In genomic region chrX:123803331-123803983, GRCh38 we compare ENCODE assay signal across 8 cellular contexts. TPM values are rescaled to one million over a fixed set of nuclear protein-coding genes. Genes with fewer than 3 reads are reported as not detected.
DNase-seq lines count a peak whose midpoint lies in the region; ATAC-seq, FAIRE-seq and TF ChIP-seq lines count a peak whose summit lies in the region.

No MANE protein-coding gene starts in this region.

- CTCF ChIA-PET in GM10248 (lab: Yijun Ruan, JAX) = interaction anchor here (1.6 kb wide), 1 partner anchor 30 kb away, joined by 7 read pairs; no protein-coding TSS in a partner anchor

- peak overlapping the region; percentile 56 for H3K27ac Mint-ChIP-seq in central memory CD8-positive, alpha-beta T cell (ENCODE audit: low read depth)

- H3K9me3 Mint-ChIP-seq in central memory CD8-positive, alpha-beta T cell = no peaks in the 10 kb centered on the region

- H3K27me3 Mint-ChIP-seq in central memory CD8-positive, alpha-beta T cell = no peaks in the 10 kb centered on the region

- H3K4me3 ChIP-seq in Jurkat, Clone E6-1 (ENCODE audit: low read length) = no peak overlapping the region

- H3K4me3 Mint-ChIP-seq in central memory CD8-positive, alpha-beta T cell = no peak overlapping the region

- DNase-seq in DMS153 treated with DMSO at 0.1 percent for 48 hours (lab: John Stamatoyannopoulos, UW; ENCODE audit: unreplicated experiment) (peak; percentile 96), RCC 7860 (ENCODE audit: low spot score) (peak; percentile 94), myocyte (ENCODE audit: low read depth) (peak; percentile 86), amygdala (lab: John Stamatoyannopoulos, UW) (no peak), GM10248 (ENCODE audit: extremely low spot score) (no peak)
- DNase-seq in Jurkat, Clone E6-1 (ENCODE audit: low read depth, low spot score) = peak; percentile 63
- peak in 1 of 2 donors; percentile 9 for DNase-seq in central memory CD8-positive, alpha-beta T cell (ENCODE audit: low spot score in 2 of 2)

- no peak for TF ChIP-seq CTCF in GM10248 (IDR thresholded peaks at IDR 0.05; ENCODE audit: control extremely low read depth, extremely low read depth, low read depth, missing control alignments)

- H3K36me3 Mint-ChIP-seq in central memory CD8-positive, alpha-beta T cell (ENCODE audit: insufficient read depth) = no peaks in the 10 kb centered on the region

- POLR2A ChIA-PET in GM10248 (lab: Yijun Ruan, JAX) = interaction anchor here (0.7 to 1.2 kb wide), 2 partner anchors 11 to 38 kb away, joined by 3 to 5 read pairs; no protein-coding TSS in a partner anchor

- H3K4me1 Mint-ChIP-seq in central memory CD8-positive, alpha-beta T cell = peaks cover 7% of the 10 kb centered on the region

- peak; percentile 83 for FAIRE-seq in RCC 7860 (lab: Jason Lieb, UNC)

- ATAC-seq in GM19463 (IDR thresholded peaks at IDR 0.05; ENCODE audit: unreplicated experiment) = peak; percentile 42
- ATAC-seq in central memory CD8-positive, alpha-beta T cell (replicated peaks; ENCODE audit: extremely low read depth, poor library complexity, severe bottlenecking) = peak; percentile 87

RNA-seq across cellular contexts. Expression of gene XIAP, which starts 56.4 kb away (rescaled TPM):
- 11.4 TPM for polyA plus RNA-seq in Jurkat, Clone E6-1 (2012; ENCODE audit: insufficient read depth, insufficient read length)
- 48.0 and 54.3 TPM in 2 replicates for total RNA-seq in myocyte
- 29.4 TPM for polyA plus RNA-seq in myocyte (2012)

Comparison
In these comparisons a context has a peak if more than half of its experiments do, and no peak if none do; other contexts are left out.
1. DNase-seq: peak in DMS153 treated with DMSO at 0.1 percent for 48 hours (single experiment), Jurkat, Clone E6-1 (single experiment), RCC 7860 (single experiment) and myocyte (single experiment); none in amygdala (0 of 56) and GM10248 (single experiment).